ENCODE assay signal across 15 cellular contexts in genomic region chr22:37581534-37581933, GRCh38. TPM values are rescaled to one million over a fixed set of nuclear protein-coding genes. Genes with fewer than 3 reads are reported as not detected.
DNase-seq lines count a peak whose midpoint lies in the region; TF ChIP-seq lines count a peak whose summit lies in the region.
"Had no signal": no experiment of that assay in that cellular context is flagged by ENCODE, and none has a peak within 500 bp of the region (broad histone marks: within the 10 kb centered on the region; RNA-seq: fewer than 3 reads in every experiment).

No MANE protein-coding gene starts in this region.

- intact Hi-C loops in left ventricle myocardium inferior (cut with micrococcal nuclease) = no loop called here
- intact Hi-C loops in posterior cingulate gyrus (cut with DNase I) = no loop called here
- intact Hi-C loops in posterior vena cava (cut with DNase I) = no loop called here

- peak overlapping the region in 3 of 4 donors; percentile 46 to 64 (median 62) for H3K27ac ChIP-seq in Peyer's patch
- peak overlapping the region; percentile 41 for H3K27ac ChIP-seq in left ventricle myocardium inferior (replicated peaks)

- no peak for TF ChIP-seq CTCF in Peyer's patch (IDR thresholded peaks at IDR 0.05)
- TF ChIP-seq CTCF in left ventricle myocardium inferior (IDR thresholded peaks at IDR 0.05; ENCODE audit: borderline replicate concordance) = no peak

- H3K4me3 ChIP-seq in Peyer's patch = no peak overlapping the region
- no peak overlapping the region for H3K4me3 ChIP-seq in left ventricle myocardium inferior

- no peaks in the 10 kb centered on the region for H3K27me3 ChIP-seq in Peyer's patch
- H3K27me3 ChIP-seq in left ventricle myocardium inferior (ENCODE audit: low read depth) = no peaks in the 10 kb centered on the region

- H3K4me1 ChIP-seq in Peyer's patch (peaks cover 0 to 18% (median 2%) of the 10 kb centered on the region in 4 donors), left ventricle myocardium inferior (peaks cover 13% of the 10 kb centered on the region)

- H3K9me3 ChIP-seq in Peyer's patch (no peaks in the 10 kb centered on the region), left ventricle myocardium inferior (replicated peaks) (no peaks in the 10 kb centered on the region)

- no peaks in the 10 kb centered on the region for H3K36me3 ChIP-seq in Peyer's patch
- no peaks in the 10 kb centered on the region for H3K36me3 ChIP-seq in left ventricle myocardium inferior

- TF ChIP-seq POLR2A in Peyer's patch (IDR thresholded peaks at IDR 0.05) = no peak

- DNase-seq in CD1c-positive myeloid dendritic cell (ENCODE audit: extremely low spot score) (peak; percentile 57), Peyer's patch (peak in 1 of 3 donors; percentile 63), left ventricle myocardium inferior (peak; percentile 71), posterior cingulate gyrus (peak in 6 of 10 donors; percentile 37 to 90 (median 55)), mesenteric fat pad (ENCODE audit: low spot score) (no peak), NCI-H2081 treated with DMSO at 0.1 percent for 48 hours (lab: John Stamatoyannopoulos, UW) (no peak), posterior vena cava (ENCODE audit: low spot score) (no peak)
- no peak for DNase-seq in activated CD8-positive, alpha-beta memory T cell treated with anti-CD3 and anti-CD28 coated beads for 24 hours
- DNase-seq: activated CD4-positive, CD25-positive, alpha-beta regulatory T cell treated with anti-CD3 and anti-CD28 coated beads, Interleukin-2, amount 50 U/mL, for 72 hours; activated T-cell treated with anti-CD3 and anti-CD28 coated beads, Interleukin-2, amount 50 U/mL, for 24 hours; CD4-positive, CD25-positive, alpha-beta regulatory T cell; endodermal cell; NCI-H146; stimulated activated CD4-positive, alpha-beta T cell treated with anti-CD3 and anti-CD28 coated beads, Interleukin-2, amount 100 ng/mL, for 48 hours had no signal

RNA-seq across cellular contexts. Expression of gene LGALS2, which starts 1.6 kb away (rescaled TPM):
- 100 to 1,000 TPM in 2 of 4 donors, 10 to 100 TPM in 2; 19.8 to 190 (median 92.7) TPM for total RNA-seq in Peyer's patch
- not detected for total RNA-seq in left ventricle myocardium inferior
- total RNA-seq in mesenteric fat pad = 0.84 TPM
- not detected for total RNA-seq in posterior vena cava
- total RNA-seq: CD4-positive, CD25-positive, alpha-beta regulatory T cell; glomerular endothelial cell had no signal

RNA-seq across cellular contexts. Expression of gene CDC42EP1, which starts 21.3 kb away (rescaled TPM):
- total RNA-seq in Peyer's patch = 10 to 100 TPM; 22.3 to 41.0 (median 34.7) TPM
- total RNA-seq in left ventricle myocardium inferior = 17.7 TPM
- total RNA-seq in mesenteric fat pad = 102 TPM
- total RNA-seq in posterior vena cava = 10 to 100 TPM; 56.2 to 59.3 TPM
- total RNA-seq: CD4-positive, CD25-positive, alpha-beta regulatory T cell had no signal

RNA-seq across cellular contexts. Expression of gene GGA1, which starts 27.1 kb away (rescaled TPM):
- total RNA-seq in Peyer's patch (100 to 1,000 TPM in 3 of 4 donors, 10 to 100 TPM in 1; 67.1 to 189 (median 117) TPM), left ventricle myocardium inferior (27.5 TPM), mesenteric fat pad (47.3 TPM), posterior vena cava (10 to 100 TPM; 30.0 to 31.2 TPM)

RNA-seq across cellular contexts. Expression of gene SH3BP1, which starts 57.9 kb away (rescaled TPM):
- 100 to 1,000 TPM in 1 of 4 donors, 10 to 100 TPM in 3; 55.0 to 135 (median 71.8) TPM for total RNA-seq in Peyer's patch
- total RNA-seq in left ventricle myocardium inferior = 2.5 TPM
- total RNA-seq in mesenteric fat pad = 15.0 TPM
- total RNA-seq in posterior vena cava = 1 to 10 TPM; 7.2 to 7.4 TPM

Comparison
In these comparisons a context has a peak if more than half of its experiments do, and no peak if none do; other contexts are left out.
1. DNase-seq: peak in CD1c-positive myeloid dendritic cell (single experiment), left ventricle myocardium inferior (single experiment) and posterior cingulate gyrus (6 of 10); none in activated CD8-positive, alpha-beta memory T cell treated with anti-CD3 and anti-CD28 coated beads for 24 hours (single experiment), mesenteric fat pad (single experiment), NCI-H2081 treated with DMSO at 0.1 percent for 48 hours (single experiment) and posterior vena cava (single experiment).
2. RNA of gene LGALS2, which starts 1.6 kb away (total RNA-seq): 19.8 to 190 TPM in Peyer's patch; 0.84 TPM in mesenteric fat pad (single experiment), not detected in posterior vena cava and not detected in left ventricle myocardium inferior (single experiment); every median in the first group is over 10 times any median in the second.